ENCODE assay signal across 8 cellular contexts in the genomic region with DNA sequence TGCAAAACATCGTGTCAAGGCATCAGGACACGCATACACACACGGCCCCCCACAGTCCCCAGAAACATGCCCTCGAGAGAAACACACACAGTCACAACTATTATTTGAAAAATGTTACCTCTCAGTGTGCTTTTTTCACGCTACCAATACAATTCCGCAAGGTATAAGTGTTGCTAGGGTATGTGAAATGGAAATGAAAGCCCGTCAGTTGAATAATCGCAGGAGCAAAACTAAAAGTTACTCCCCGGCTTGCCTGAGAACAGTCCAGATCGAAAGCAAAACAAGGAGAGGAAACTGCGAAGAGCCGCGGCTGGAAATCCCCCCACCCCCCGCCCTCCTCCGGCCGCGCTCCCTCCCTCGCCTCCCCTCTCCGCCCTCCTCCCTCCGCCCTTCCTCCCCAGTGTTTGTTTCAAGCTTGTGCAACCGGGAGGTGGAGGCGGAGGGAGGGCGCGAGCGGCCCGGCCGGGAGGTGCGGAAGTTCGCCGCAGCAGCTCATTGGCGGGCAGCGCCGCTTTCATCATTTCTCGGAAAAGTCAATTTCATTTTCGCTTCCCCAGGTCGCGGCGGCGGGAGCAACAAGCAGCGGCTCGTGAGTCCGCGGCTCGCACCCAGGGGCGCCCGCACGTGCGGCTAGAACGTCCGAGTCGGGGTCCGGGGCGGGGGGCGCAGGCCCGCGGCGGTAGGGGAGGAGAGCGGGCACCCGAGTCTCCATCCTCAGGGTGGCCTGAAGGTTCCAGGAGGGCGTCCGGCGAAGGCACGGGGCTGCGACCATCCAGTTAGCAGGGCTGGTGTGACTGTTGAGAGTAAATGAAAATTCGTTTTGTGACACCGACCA. TPM values are rescaled to one million over a fixed set of nuclear protein-coding genes. Genes with fewer than 3 reads are reported as not detected.
DNase-seq lines count a peak whose midpoint lies in the region; ATAC-seq and TF ChIP-seq lines count a peak whose summit lies in the region.

A gene (minus strand): TSS at position 290 of the 835 bp plus-strand sequence. CDS start 45,486 bp downstream, outside the sequence.

- H3K27ac Mint-ChIP-seq in CD8-positive, alpha-beta memory T cell, result peak within 1 kb of the TSS; percentile 96 to 100 (median 98)

- no peaks in the 10 kb centered on the region for H3K27me3 ChIP-seq in CD8-positive, alpha-beta memory T cell (ENCODE audit: insufficient read depth, low read length, poor library complexity, severe bottlenecking)
- no peaks in the 10 kb centered on the region for H3K27me3 ChIP-seq in lung (ENCODE audit: control insufficient read depth, insufficient read depth)

- no peaks in the 10 kb centered on the region for H3K27me3 Mint-ChIP-seq in CD8-positive, alpha-beta memory T cell

- TF ChIP-seq CTCF in lung (IDR thresholded peaks at IDR 0.05; ENCODE audit: control extremely low read depth, extremely low read depth), result no peak

- ATAC-seq in GM19468 (IDR thresholded peaks at IDR 0.05; ENCODE audit: extremely low read depth, unreplicated experiment) (peak; percentile 55), lung (ENCODE audit: insufficient read depth, low FRiP score) (peak; percentile 87)

- no peaks in the 10 kb centered on the region for H3K9me3 ChIP-seq in CD8-positive, alpha-beta memory T cell (ENCODE audit: low read length)
- no peaks in the 10 kb centered on the region for H3K9me3 ChIP-seq in lung (ENCODE audit: control insufficient read depth in 2 of 2, insufficient read depth in 1 of 2, low read length in 1 of 2)

- whole genome bisulfite sequencing in lung, 2 donors, result 0 to 1% methylated on average over 56 to 66 of the region's 66 CpGs

- H3K4me3 ChIP-seq in CD8-positive, alpha-beta memory T cell (ENCODE audit: low read length), result peak within 1 kb of the TSS; percentile 100
- peak within 1 kb of the TSS; percentile 92 for H3K4me3 ChIP-seq in lung

- H3K36me3 Mint-ChIP-seq in CD8-positive, alpha-beta memory T cell, result peaks cover 0 to 41% (median 2%) of the 10 kb centered on the region in 3 donors

- POLR2A ChIA-PET in CD8-positive, alpha-beta memory T cell (lab: Charles Lee), result interaction anchor here (0.5 to 2.9 kb wide), 16 partner anchors 9 to 288 kb away, joined by 3 to 50 read pairs (median 7); a partner anchor contains a TSS

- peak within 1 kb of the TSS; percentile 94 to 100 (median 100) for H3K4me3 Mint-ChIP-seq in CD8-positive, alpha-beta memory T cell

- peak within 1 kb of the TSS; percentile 94 for H3K27ac ChIP-seq in CD8-positive, alpha-beta memory T cell (ENCODE audit: low read depth, low read length)
- peak within 1 kb of the TSS; percentile 99 for H3K27ac ChIP-seq in lung (ENCODE audit: low read depth in 1 of 2, low read length in 1 of 2)

- no peaks in the 10 kb centered on the region for H3K36me3 ChIP-seq in CD8-positive, alpha-beta memory T cell (ENCODE audit: insufficient read depth, low read length)
- H3K36me3 ChIP-seq in lung (ENCODE audit: control insufficient read depth in 2 of 2, insufficient read depth in 2 of 2, low read length in 2 of 2), result no peaks in the 10 kb centered on the region

- H3K4me1 Mint-ChIP-seq in CD8-positive, alpha-beta memory T cell, result peaks cover 58 to 72% (median 69%) of the 10 kb centered on the region in 3 donors

- H3K4me1 ChIP-seq in CD8-positive, alpha-beta memory T cell (ENCODE audit: insufficient read depth, low read length), result peaks cover 45% of the 10 kb centered on the region
- H3K4me1 ChIP-seq in lung (ENCODE audit: control insufficient read depth in 2 of 2, insufficient read depth in 2 of 2, low read length in 2 of 2), result peaks cover 3 to 12% of the 10 kb centered on the region in 2 donors

- DNase-seq in CD8-positive, alpha-beta memory T cell, result peak; percentile 94 to 98 (median 95)
- DNase-seq in HS-27A (ENCODE audit: low read depth) (peak; percentile 46), lung (ENCODE audit: low spot score) (peak; percentile 98)
- peak; percentile 90 for DNase-seq in NK-92 treated with Interleukin-12 subunit alpha and Interleukin-12 subunit beta, amount 100 ng/mL, for 24 hours (lab: John Stamatoyannopoulos, UW)
- DNase-seq in activated CD8-positive, alpha-beta memory T cell treated with anti-CD3 and anti-CD28 coated beads for 24 hours, result peak; percentile 95
- DNase-seq in effector CD4-positive, alpha-beta T cell, result peak; percentile 95
- peak; percentile 92 to 95 (median 95) for DNase-seq in stimulated activated CD4-positive, alpha-beta T cell treated with anti-CD3 and anti-CD28 coated beads, TNF-alpha, amount 100 ng/mL, for 24 hours (ENCODE audit: low read depth in 3 of 3)

- CTCF ChIA-PET in CD8-positive, alpha-beta memory T cell (lab: Charles Lee), result interaction anchor here (0.7 to 1.6 kb wide), 5 partner anchors 26 to 211 kb away, joined by 3 to 11 read pairs (median 4); no protein-coding TSS in a partner anchor

- no peaks in the 10 kb centered on the region for H3K9me3 Mint-ChIP-seq in CD8-positive, alpha-beta memory T cell

RNA-seq across cellular contexts. Expression of the gene that starts here (rescaled TPM):
- total RNA-seq in CD8-positive, alpha-beta memory T cell, result 10 to 100 TPM; 44.1 to 44.3 TPM
- 79.3 TPM for polyA plus RNA-seq in CD8-positive, alpha-beta memory T cell
- total RNA-seq in lung, result 10 to 100 TPM; 30.7 to 65.8 TPM
- 10 to 100 TPM; 16.4 to 55.4 TPM for polyA plus RNA-seq in lung

Comparison
In these comparisons a context has a peak if more than half of its experiments do, and no peak if none do; other contexts are left out.
1. Peak in every context shown above with its lines: DNase-seq, ATAC-seq, H3K4me3 ChIP-seq and H3K27ac ChIP-seq.
2. DNase-seq: peak in every context shown above with its lines; median percentile 98 in lung; 95 in CD8-positive, alpha-beta memory T cell; 95 in activated CD8-positive, alpha-beta memory T cell treated with anti-CD3 and anti-CD28 coated beads for 24 hours; 95 in effector CD4-positive, alpha-beta T cell; 95 in stimulated activated CD4-positive, alpha-beta T cell treated with anti-CD3 and anti-CD28 coated beads, TNF-alpha, amount 100 ng/mL, for 24 hours; 90 in NK-92 treated with Interleukin-12 subunit alpha and Interleukin-12 subunit beta, amount 100 ng/mL, for 24 hours; 46 in HS-27A.